ENCODE assay signal across 24 cellular contexts in genomic region chr15:81050806-81051205, GRCh38.
"Had no signal": no experiment of that assay in that cellular context is flagged by ENCODE, and none has a peak within 500 bp of the region (broad histone marks: within the 10 kb centered on the region; RNA-seq: fewer than 3 reads in every experiment).

No MANE protein-coding gene starts in this region.

- FAIRE-seq: bronchial epithelial cell had no signal

- H3K36me3 ChIP-seq: left lung, lower lobe of right lung, neural progenitor cell, spleen, suprapubic skin, tibial artery had no signal

- H3K36me3 Mint-ChIP-seq: activated naive CD4-positive, alpha-beta T cell treated with anti-CD3 and anti-CD28 coated beads, Interleukin-2, amount 50 U/mL, for 72 hours; natural killer cell; neural progenitor cell had no signal

- H3K4me2 ChIP-seq: neural progenitor cell had no signal

- H3K9ac ChIP-seq: neural progenitor cell had no signal

- H2AFZ ChIP-seq: neural progenitor cell had no signal

- H3K4me1 ChIP-seq: foreskin keratinocyte, left lung, lower lobe of right lung, neural progenitor cell, suprapubic skin had no signal

- H3K27ac ChIP-seq: foreskin keratinocyte, left lung, lower lobe of right lung, neural progenitor cell, spleen, suprapubic skin, tibial artery had no signal

- H3K4me3 ChIP-seq: left lung, lower lobe of right lung, neural progenitor cell, spleen, suprapubic skin, tibial artery had no signal

- DNase-seq: activated CD4-positive, alpha-beta T cell treated with anti-CD3 and anti-CD28 coated beads for 36 hours; activated CD4-positive, CD25-positive, alpha-beta regulatory T cell; activated naive CD4-positive, alpha-beta T cell; activated T-cell treated with anti-CD3 and anti-CD28 coated beads for 4 hours; activated T-cell treated with anti-CD3 and anti-CD28 coated beads, Interleukin-2, amount 50 U/mL, for 72 hours; cortex of kidney; effector memory CD8-positive, alpha-beta T cell; foreskin keratinocyte; kidney glomerular epithelial cell; left lung; lower lobe of right lung; mesendoderm; natural killer cell; occipital lobe; posterior cingulate gyrus; right cardiac atrium; spleen; stimulated activated naive CD4-positive, alpha-beta T cell; tibial artery had no signal

- H3K4me1 Mint-ChIP-seq: activated CD4-positive, alpha-beta T cell treated with anti-CD3 and anti-CD28 coated beads for 36 hours; natural killer cell had no signal

- H3K4me3 Mint-ChIP-seq: activated CD4-positive, alpha-beta T cell treated with anti-CD3 and anti-CD28 coated beads for 36 hours; activated T-cell treated with anti-CD3 and anti-CD28 coated beads, Interleukin-2, amount 50 U/mL, for 72 hours; effector memory CD8-positive, alpha-beta T cell; natural killer cell; neural progenitor cell; T-helper 2 cell treated with Interferon-gamma antibody and Interleukin-4, amounts not matched to agents 5 μg/mL and 100 μg/mL, for 36 hours had no signal

- H3K27me3 ChIP-seq: foreskin keratinocyte, left lung, neural progenitor cell, spleen, suprapubic skin, tibial artery had no signal

- H3K9me3 Mint-ChIP-seq: natural killer cell, neural progenitor cell had no signal

- H3K27me3 Mint-ChIP-seq: activated CD4-positive, alpha-beta T cell treated with anti-CD3 and anti-CD28 coated beads for 36 hours had no signal

- H3K9me3 ChIP-seq: lower lobe of right lung, suprapubic skin had no signal

- H3K27ac Mint-ChIP-seq: activated CD4-positive, alpha-beta T cell treated with anti-CD3 and anti-CD28 coated beads for 36 hours; activated naive CD4-positive, alpha-beta T cell treated with anti-CD3 and anti-CD28 coated beads, Interleukin-2, amount 50 U/mL, for 72 hours; activated T-cell treated with anti-CD3 and anti-CD28 coated beads, Interleukin-2, amount 50 U/mL, for 72 hours; effector memory CD8-positive, alpha-beta T cell; natural killer cell; neural progenitor cell; T-helper 2 cell treated with Interferon-gamma antibody and Interleukin-4, amounts not matched to agents 5 μg/mL and 100 μg/mL, for 36 hours had no signal
